Comparison of ENCODE assay signal across 8 cellular contexts in the genomic region with DNA sequence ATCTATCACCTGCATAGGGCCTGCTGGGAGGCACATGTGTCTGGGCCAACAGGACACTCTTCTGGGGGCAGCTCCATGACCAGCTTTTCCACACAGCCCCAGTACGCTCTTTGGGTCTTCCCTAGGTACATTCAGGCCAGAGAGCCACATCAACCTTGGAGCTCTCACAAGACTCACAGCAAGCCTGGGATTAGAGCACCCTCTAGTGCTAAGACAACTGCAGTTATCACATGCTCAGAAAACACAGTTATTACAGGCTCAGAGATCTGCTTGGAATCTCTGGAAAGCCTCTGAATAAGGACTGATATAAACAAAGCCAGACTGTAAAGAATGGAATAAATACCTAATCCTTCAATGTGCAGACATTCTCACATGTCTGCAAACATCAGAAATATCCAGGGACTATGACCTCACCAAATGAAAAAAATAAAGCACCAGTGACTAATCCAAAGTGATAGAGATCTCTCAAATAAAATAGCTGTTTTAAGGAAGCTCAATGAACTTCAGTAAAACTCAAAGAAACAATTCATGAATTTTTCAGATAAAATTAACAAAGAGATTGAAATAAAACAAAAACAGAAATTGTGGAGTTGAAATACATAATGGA.
DNase-seq lines count a peak whose midpoint lies in the region; ATAC-seq and TF ChIP-seq lines count a peak whose summit lies in the region.

No MANE protein-coding gene starts in this region.

- H3K27ac ChIP-seq in colonic mucosa (no peak overlapping the region), sigmoid colon (no peak overlapping the region)

- H3K36me3 ChIP-seq in colonic mucosa (no peaks in the 10 kb centered on the region), sigmoid colon (no peaks in the 10 kb centered on the region)

- DNase-seq in stimulated activated CD4-positive, alpha-beta T cell treated with anti-CD3 and anti-CD28 coated beads, Interleukin-15, amount 100 ng/mL, for 24 hours, result peak; percentile 17
- DNase-seq in stimulated activated CD4-positive, alpha-beta T cell treated with anti-CD3 and anti-CD28 coated beads, Interleukin-4, amount 100 ng/mL, for 4 hours, result no peak
- DNase-seq in NCI-H748 treated with DMSO at 0.1 percent for 48 hours (lab: John Stamatoyannopoulos, UW) (peak; percentile 20), colonic mucosa (peak; percentile 24), non-pigmented ciliary epithelial cell (ENCODE audit: low read depth) (peak; percentile 32), sigmoid colon (no peak), cerebellum (ENCODE audit: low spot score) (no peak)

- WGBS in sigmoid colon, 2 donors, result 90% methylated on average over 1 of the region's 1 CpG

- intact Hi-C loops in colonic mucosa (cut with DNase I) (loop anchor here (10.0 kb wide), 1 partner anchor 709 kb away; no protein-coding TSS in a partner anchor), sigmoid colon (cut with DNase I) (no loop called here)

- no peak overlapping the region for H3K9ac ChIP-seq in colonic mucosa (ENCODE audit: low read depth in 2 of 2, low read length in 2 of 2)

- no peak for TF ChIP-seq CTCF in colonic mucosa (IDR thresholded peaks at IDR 0.05)
- no peak for TF ChIP-seq CTCF in sigmoid colon (IDR thresholded peaks at IDR 0.05)

- no peak for TF ChIP-seq POLR2A in sigmoid colon (IDR thresholded peaks at IDR 0.05)

- H3K9me3 ChIP-seq in colonic mucosa (no peaks in the 10 kb centered on the region), sigmoid colon (no peaks in the 10 kb centered on the region)

- TF ChIP-seq EP300 in sigmoid colon (IDR thresholded peaks at IDR 0.05), result no peak

- H3K27me3 ChIP-seq in colonic mucosa (no peaks in the 10 kb centered on the region), sigmoid colon (no peaks in the 10 kb centered on the region)

- peak; percentile 50 for ATAC-seq in HG02852 (IDR thresholded peaks at IDR 0.05; ENCODE audit: unreplicated experiment)

- no peaks in the 10 kb centered on the region for H3K4me1 ChIP-seq in colonic mucosa
- H3K4me1 ChIP-seq in sigmoid colon, result no peaks in the 10 kb centered on the region

- no peak overlapping the region for H3K4me3 ChIP-seq in colonic mucosa
- no peak overlapping the region for H3K4me3 ChIP-seq in sigmoid colon

Comparison
In these comparisons a context has a peak if more than half of its experiments do, and no peak if none do; other contexts are left out.
1. DNase-seq: peak in stimulated activated CD4-positive, alpha-beta T cell treated with anti-CD3 and anti-CD28 coated beads, Interleukin-15, amount 100 ng/mL, for 24 hours (single experiment), NCI-H748 treated with DMSO at 0.1 percent for 48 hours (single experiment), colonic mucosa (single experiment) and non-pigmented ciliary epithelial cell (single experiment); none in stimulated activated CD4-positive, alpha-beta T cell treated with anti-CD3 and anti-CD28 coated beads, Interleukin-4, amount 100 ng/mL, for 4 hours (0 of 2), sigmoid colon (single experiment) and cerebellum (single experiment).